8 cellular contexts compared by ENCODE assay signal in genomic region chr7:44259547-44260457, GRCh38. TPM values are rescaled to one million over a fixed set of nuclear protein-coding genes. Genes with fewer than 3 reads are reported as not detected.
A peak's percentile ranks its signal among the peaks of the same experiment; 100 is the strongest.
DNase-seq lines count a peak whose midpoint lies in the region; ATAC-seq, FAIRE-seq and TF ChIP-seq lines count a peak whose summit lies in the region.

No MANE protein-coding gene starts in this region.

- H3K27ac ChIP-seq in WERI-Rb-1 (peak overlapping the region; percentile 65; the same call in 1 of the 2 replicates), pancreas (no peak overlapping the region)

- H3K36me3 ChIP-seq in WERI-Rb-1 (no peaks in the 10 kb centered on the region), pancreas (no peaks in the 10 kb centered on the region)

- WGBS in pancreas, 2 donors: 78 to 83% methylated on average over 18 of the region's 18 CpGs

- H3K4me3 ChIP-seq in WERI-Rb-1 (ENCODE audit: low read depth, low read length) (no peak overlapping the region), fibroblast of the aortic adventitia (ENCODE audit: low read depth, low read length) (no peak overlapping the region), pancreas (no peak overlapping the region)

- TF ChIP-seq CTCF in WERI-Rb-1 (IDR thresholded peaks at IDR 0.05; ENCODE audit: low read depth, low read length) (no peak), fibroblast of the aortic adventitia (IDR thresholded peaks at IDR 0.05; ENCODE audit: insufficient read depth, low read length) (no peak), pancreas (IDR thresholded peaks at IDR 0.05) (no peak)

- intact Hi-C loops in pancreas (cut with DNase I): no loop called here

- peaks cover 0 to 3% (median 0%) of the 10 kb centered on the region in 3 donors for H3K4me1 ChIP-seq in pancreas

- FAIRE-seq in pancreas (lab: Jason Lieb, UNC): no peak

- H3K27me3 ChIP-seq in WERI-Rb-1 (ENCODE audit: insufficient read depth, low read depth, severe bottlenecking) (no peaks in the 10 kb centered on the region), pancreas (no peaks in the 10 kb centered on the region)

- DNase-seq in Daoy (ENCODE audit: low read depth) (peak; percentile 75), WERI-Rb-1 (no peak), fibroblast of the aortic adventitia (ENCODE audit: low read depth) (peak; percentile 99), pancreas (peak in 1 of 6 donors; percentile 20), NCI-H1436 treated with DMSO at 0.1 percent for 48 hours (lab: John Stamatoyannopoulos, UW) (no peak)
- no peak for DNase-seq in activated CD4-positive, CD25-positive, alpha-beta regulatory T cell (lab: John Stamatoyannopoulos, UW)

- H3K9me3 ChIP-seq in WERI-Rb-1 (ENCODE audit: severe bottlenecking) (no peaks in the 10 kb centered on the region), pancreas (no peaks in the 10 kb centered on the region)

- ATAC-seq in pancreas (peak in 3 of 4 donors; percentile 17 to 26 (median 23)), HG03135 (IDR thresholded peaks at IDR 0.05; ENCODE audit: unreplicated experiment) (no peak), HG02610 (IDR thresholded peaks at IDR 0.05; ENCODE audit: unreplicated experiment) (no peak)

RNA-seq across cellular contexts. Expression of gene YKT6, which starts 59.0 kb away (rescaled TPM):
- total RNA-seq in Daoy (2014; rRNA removed; shearing (Covaris generic)): 224 and 232 TPM in 2 replicates
- total RNA-seq in fibroblast of the aortic adventitia (ENCODE audit: low replicate concordance): 72.0 and 99.4 TPM in 2 replicates
- total RNA-seq in pancreas: 10 to 100 TPM; 33.4 to 48.7 (median 38.8) TPM
- 10 to 100 TPM; 27.7 to 31.3 TPM for polyA plus RNA-seq in pancreas

Comparison
In these comparisons a context has a peak if more than half of its experiments do, and no peak if none do; other contexts are left out.
1. DNase-seq: peak in Daoy (single experiment) and fibroblast of the aortic adventitia (single experiment); none in WERI-Rb-1 (single experiment), NCI-H1436 treated with DMSO at 0.1 percent for 48 hours (single experiment) and activated CD4-positive, CD25-positive, alpha-beta regulatory T cell (0 of 4).
2. ATAC-seq: peak in pancreas (3 of 4); none in HG03135 (single experiment) and HG02610 (single experiment).